ENCODE assay signal across 18 cellular contexts in genomic region chr2:172216348-172216933, GRCh38.
DNase-seq lines count a peak whose midpoint lies in the region.
"Had no signal": no experiment of that assay in that cellular context is flagged by ENCODE, and none has a peak within 500 bp of the region (broad histone marks: within the 10 kb centered on the region; RNA-seq: fewer than 3 reads in every experiment).

No MANE protein-coding gene starts in this region.

- H3K18ac ChIP-seq in neuronal stem cell (ENCODE audit: low read length), result no peak overlapping the region

- peaks cover 20 to 23% of the 10 kb centered on the region in 2 donors for H3K4me1 ChIP-seq in neuronal stem cell (ENCODE audit: control insufficient read depth in 2 of 2, insufficient read depth in 1 of 2, low read depth in 1 of 2, low read length in 2 of 2)
- H3K4me1 ChIP-seq: SJCRH30 had no signal

- no peak overlapping the region for H2BK5ac ChIP-seq in neuronal stem cell (ENCODE audit: low read length)

- WGBS in neuronal stem cell (ENCODE audit: extremely low coverage in 2 of 2, insufficient read length in 2 of 2, insufficient replicate concordance in 1 of 2), 2 donors, result no CpG with 5 or more reads among the region's 7 CpGs

- peak overlapping the region; percentile 43 for H4K8ac ChIP-seq in neuronal stem cell (ENCODE audit: low read depth, low read length)

- H2BK120ac ChIP-seq in neuronal stem cell (ENCODE audit: low read depth, low read length), result no peak overlapping the region

- no peak overlapping the region for H3K23ac ChIP-seq in neuronal stem cell (ENCODE audit: low read depth, low read length, poor library complexity)

- DNase-seq in DMS 273 (lab: John Stamatoyannopoulos, UW; ENCODE audit: unreplicated experiment), result peak; percentile 50
- DNase-seq in DMS 273 treated with DMSO at 0.1 percent for 48 hours (lab: John Stamatoyannopoulos, UW), result no peak
- DNase-seq in NCI-H1105 treated with DMSO at 0.1 percent for 48 hours (lab: John Stamatoyannopoulos, UW), result peak; percentile 42
- no peak for DNase-seq in epithelial cell of prostate (ENCODE audit: low read depth, low spot score)
- no peak for DNase-seq in neuronal stem cell (ENCODE audit: low spot score)
- DNase-seq in nucleus accumbens (lab: John Stamatoyannopoulos, UW), result no peak
- no peak for DNase-seq in GOT3 (lab: John Stamatoyannopoulos, UW)
- no peak for DNase-seq in AG08396 (ENCODE audit: low spot score)
- DNase-seq: DMS153; NCI-H1436 treated with DMSO at 0.1 percent for 48 hours; NCI-H524 treated with DMSO at 0.1 percent for 48 hours; NK-92 treated with Interleukin-12 subunit alpha and Interleukin-12 subunit beta, amount 100 ng/mL, for 24 hours; OCI-M1; RPMI8226; SJCRH30 had no signal

- H2BK15ac ChIP-seq in neuronal stem cell (ENCODE audit: low read length), result no peak overlapping the region

- peak overlapping the region; percentile 8 for H2AFZ ChIP-seq in neuronal stem cell (ENCODE audit: low read length)

- H3K27me3 ChIP-seq in neuronal stem cell (ENCODE audit: control insufficient read depth in 3 of 3, insufficient read depth in 3 of 3, low read depth in 1 of 3, low read length in 3 of 3), result no peaks in the 10 kb centered on the region
- H3K27me3 ChIP-seq: BLaER1, SJCRH30 had no signal

- H3K27ac ChIP-seq in epithelial cell of prostate, result peak overlapping the region; percentile 4
- no peak overlapping the region for H3K27ac ChIP-seq in neuronal stem cell (replicated peaks; ENCODE audit: low read length)
- H3K27ac ChIP-seq: 22Rv1, BLaER1, SJCRH30 had no signal

- no peak overlapping the region for H3K4me2 ChIP-seq in neuronal stem cell (ENCODE audit: insufficient read depth, low read length, poor library complexity, severe bottlenecking)
- H3K4me2 ChIP-seq: BLaER1 had no signal

- H3K79me1 ChIP-seq in neuronal stem cell (ENCODE audit: low read depth, low read length), result no peaks in the 10 kb centered on the region

- H3K14ac ChIP-seq in neuronal stem cell (ENCODE audit: low read length), result no peak overlapping the region

- H3K9me3 ChIP-seq in neuronal stem cell (replicated peaks in 1 of 2; ENCODE audit: control insufficient read depth in 2 of 2, insufficient read depth in 1 of 2, low read depth in 1 of 2, low read length in 2 of 2), result peaks cover 0 to 4% of the 10 kb centered on the region in 2 donors
- H3K9me3 ChIP-seq: BLaER1, HAP-1, SJCRH30 had no signal

- H4K91ac ChIP-seq in neuronal stem cell (ENCODE audit: low read depth, low read length, poor library complexity), result no peak overlapping the region

- no peak overlapping the region for H2BK12ac ChIP-seq in neuronal stem cell (ENCODE audit: low read length)

- H3K4me3 ChIP-seq in neuronal stem cell (ENCODE audit: low read length in 2 of 2), result no peak overlapping the region
- H3K4me3 ChIP-seq: BLaER1, HAP-1, SJCRH30 had no signal

- no peak overlapping the region for H3K9ac ChIP-seq in neuronal stem cell (ENCODE audit: low read depth, low read length, poor library complexity)
- H3K9ac ChIP-seq: BLaER1 had no signal

- no peak overlapping the region for H2AK5ac ChIP-seq in neuronal stem cell (ENCODE audit: low read depth, low read length)

- H3K4ac ChIP-seq in neuronal stem cell (ENCODE audit: low read length), result no peak overlapping the region

- H3K36me3 ChIP-seq in neuronal stem cell (replicated peaks in 1 of 2; ENCODE audit: control insufficient read depth in 2 of 2, insufficient read depth in 2 of 2, low read length in 2 of 2), result no peaks in the 10 kb centered on the region
- H3K36me3 ChIP-seq: BLaER1, HAP-1, SJCRH30 had no signal

Comparison
In these comparisons a context has a peak if more than half of its experiments do, and no peak if none do; other contexts are left out.
1. DNase-seq: peak in DMS 273 (single experiment) and NCI-H1105 treated with DMSO at 0.1 percent for 48 hours (single experiment); none in DMS 273 treated with DMSO at 0.1 percent for 48 hours (single experiment), epithelial cell of prostate (single experiment), neuronal stem cell (single experiment), nucleus accumbens (0 of 56), GOT3 (single experiment) and AG08396 (single experiment).